17 cellular contexts compared by ENCODE assay signal in the genomic region with DNA sequence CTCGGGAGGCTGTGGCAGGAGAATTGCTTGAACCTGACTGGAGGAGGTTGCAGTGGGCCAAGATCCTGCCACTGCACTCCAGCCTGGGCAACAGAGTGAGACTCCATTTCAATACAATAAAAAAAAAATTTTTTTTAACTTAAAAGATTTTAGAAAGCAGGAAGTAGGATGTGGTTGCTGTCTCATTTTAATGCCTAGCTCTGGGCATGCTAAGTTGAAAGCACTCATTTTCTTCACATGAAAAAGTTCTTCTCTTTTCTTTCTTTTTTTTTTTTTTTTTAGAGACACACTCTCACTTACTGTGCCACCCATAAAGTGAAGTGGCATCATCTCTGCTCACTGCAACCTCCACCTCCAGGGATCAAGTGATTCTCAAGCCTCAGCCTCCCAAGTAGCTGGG. TPM values are rescaled to one million over a fixed set of nuclear protein-coding genes. Genes with fewer than 3 reads are reported as not detected.
"Had no signal": no experiment of that assay in that cellular context is flagged by ENCODE, and none has a peak within 500 bp of the region (broad histone marks: within the 10 kb centered on the region; RNA-seq: fewer than 3 reads in every experiment).

No MANE protein-coding gene starts in this region.

RNA-seq across cellular contexts. Expression of a gene that starts 58.4 kb away (rescaled TPM):
- total RNA-seq: activated T-helper 1 cell treated with anti-CD3 and anti-CD28 coated beads, Interleukin-12 subunit alpha, Interleukin-12 subunit beta, Interleukin-2, Interleukin-4 antibody, amounts not matched to agents 30 ng/mL and 10 ng/mL and 1 ng/mL, durations not matched to agents 14 hours and 24 hours and 36 hours; ascending aorta; cardiac muscle cell; chondrocyte; endothelial cell of umbilical vein; kidney; left colon; liver; mammary epithelial cell; mesothelial cell of epicardium; osteocyte; posterior vena cava; SJSA1; subcutaneous adipose tissue; thoracic aorta had no signal
- polyA plus RNA-seq: cardiac muscle cell, endothelial cell of umbilical vein, esophagus, liver, mammary epithelial cell, spleen had no signal
